1 cellular context compared by ENCODE assay signal in genomic region chr1:203325004-203325417, GRCh38.
TF ChIP-seq lines count a peak whose summit lies in the region.

No MANE protein-coding gene starts in this region.

TF ChIP-seq in GM12878, 131 proteins besides CTCF, POLR2A, EP300 and RAD21 (continued from another document and continues in another):
- TF ChIP-seq ZBTB4 (CRISPR knock-in tag; IDR thresholded peaks at IDR 0.05) (no peak), SREBF1 (IDR thresholded peaks at IDR 0.05; ENCODE audit: low read length) (no peak), POU2F2 (IDR thresholded peaks at IDR 0.05; ENCODE audit: borderline replicate concordance, low read depth, low read length) (peak; percentile 99), PAX5 (IDR thresholded peaks at IDR 0.05; ENCODE audit: borderline replicate concordance, low read depth, low read length) (peak; percentile 97), NR2C2 (IDR thresholded peaks at IDR 0.05; ENCODE audit: borderline replicate concordance, control insufficient read depth, insufficient read length, low read depth) (no peak), MYC (IDR thresholded peaks at IDR 0.05; ENCODE audit: insufficient read depth, insufficient read length, insufficient replicate concordance, low read length, severe bottlenecking) (no peak), CEBPB (IDR thresholded peaks at IDR 0.05; ENCODE audit: borderline replicate concordance in 1 of 2, low read depth in 2 of 2, low read length in 2 of 2) (no peak), RB1 (IDR thresholded peaks at IDR 0.05; ENCODE audit: borderline replicate concordance) (no peak), CREB1 (IDR thresholded peaks at IDR 0.05; ENCODE audit: low read depth) (no peak), NR2C1 (IDR thresholded peaks at IDR 0.05) (no peak), RCOR1 (conservative IDR thresholded peaks at IDR 0.05; ENCODE audit: low read depth, low read length) (0 out of 2 replicates have a peak, but pooled peaks have one; percentile 17), TCF7 (IDR thresholded peaks at IDR 0.05; ENCODE audit: borderline replicate concordance) (no peak), REST (IDR thresholded peaks at IDR 0.05; ENCODE audit: low read depth, low read length) (no peak), HSF1 (IDR thresholded peaks at IDR 0.05; ENCODE audit: low read depth, low read length) (no peak), ZZZ3 (IDR thresholded peaks at IDR 0.05; ENCODE audit: control insufficient read depth, insufficient read length, low read depth) (no peak), WRNIP1 (IDR thresholded peaks at IDR 0.05; ENCODE audit: borderline replicate concordance, low read depth, low read length) (0 out of 2 replicates have a peak, but pooled peaks have one; percentile 29), NKRF (conservative IDR thresholded peaks at IDR 0.05) (no peak), HDAC6 (IDR thresholded peaks at IDR 0.05; ENCODE audit: unreplicated experiment) (no peak), ZBTB33 (IDR thresholded peaks at IDR 0.05) (no peak), ZNF687 (IDR thresholded peaks at IDR 0.05) (peak; percentile 94), RELA (IDR thresholded peaks at IDR 0.05; ENCODE audit: borderline replicate concordance, partially characterized antibody) (no peak), ZNF217 (IDR thresholded peaks at IDR 0.05) (0 out of 2 replicates have a peak, but pooled peaks have one; percentile 53), HDAC2 (IDR thresholded peaks at IDR 0.05) (no peak), NFXL1 (IDR thresholded peaks at IDR 0.05; ENCODE audit: borderline replicate concordance) (no peak), BHLHE40 (IDR thresholded peaks at IDR 0.05; ENCODE audit: borderline replicate concordance in 1 of 2, low read depth in 2 of 2, low read length in 1 of 2) (peak; percentile 77 to 82), BMI1 (IDR thresholded peaks at IDR 0.05; ENCODE audit: borderline replicate concordance) (0 out of 2 replicates have a peak, but pooled peaks have one; percentile 41), CBFB (IDR thresholded peaks at IDR 0.05; ENCODE audit: low read depth) (peak; percentile 89), YY1 (IDR thresholded peaks at IDR 0.05; ENCODE audit: low read depth, low read length) (no peak), HCFC1 (IDR thresholded peaks at IDR 0.05; ENCODE audit: low read length) (no peak), CBX5 (IDR thresholded peaks at IDR 0.05; ENCODE audit: low read depth) (no peak)
- TF ChIP-seq, protein P1, sequence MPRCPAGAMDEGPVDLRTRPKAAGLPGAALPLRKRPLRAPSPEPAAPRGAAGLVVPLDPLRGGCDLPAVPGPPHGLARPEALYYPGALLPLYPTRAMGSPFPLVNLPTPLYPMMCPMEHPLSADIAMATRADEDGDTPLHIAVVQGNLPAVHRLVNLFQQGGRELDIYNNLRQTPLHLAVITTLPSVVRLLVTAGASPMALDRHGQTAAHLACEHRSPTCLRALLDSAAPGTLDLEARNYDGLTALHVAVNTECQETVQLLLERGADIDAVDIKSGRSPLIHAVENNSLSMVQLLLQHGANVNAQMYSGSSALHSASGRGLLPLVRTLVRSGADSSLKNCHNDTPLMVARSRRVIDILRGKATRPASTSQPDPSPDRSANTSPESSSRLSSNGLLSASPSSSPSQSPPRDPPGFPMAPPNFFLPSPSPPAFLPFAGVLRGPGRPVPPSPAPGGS (IDR thresholded peaks at IDR 0.05; ENCODE audit: borderline replicate concordance, insufficient read depth, low read depth, low read length, poor library complexity, severe bottlenecking): no peak
- TF ChIP-seq, protein P2, sequence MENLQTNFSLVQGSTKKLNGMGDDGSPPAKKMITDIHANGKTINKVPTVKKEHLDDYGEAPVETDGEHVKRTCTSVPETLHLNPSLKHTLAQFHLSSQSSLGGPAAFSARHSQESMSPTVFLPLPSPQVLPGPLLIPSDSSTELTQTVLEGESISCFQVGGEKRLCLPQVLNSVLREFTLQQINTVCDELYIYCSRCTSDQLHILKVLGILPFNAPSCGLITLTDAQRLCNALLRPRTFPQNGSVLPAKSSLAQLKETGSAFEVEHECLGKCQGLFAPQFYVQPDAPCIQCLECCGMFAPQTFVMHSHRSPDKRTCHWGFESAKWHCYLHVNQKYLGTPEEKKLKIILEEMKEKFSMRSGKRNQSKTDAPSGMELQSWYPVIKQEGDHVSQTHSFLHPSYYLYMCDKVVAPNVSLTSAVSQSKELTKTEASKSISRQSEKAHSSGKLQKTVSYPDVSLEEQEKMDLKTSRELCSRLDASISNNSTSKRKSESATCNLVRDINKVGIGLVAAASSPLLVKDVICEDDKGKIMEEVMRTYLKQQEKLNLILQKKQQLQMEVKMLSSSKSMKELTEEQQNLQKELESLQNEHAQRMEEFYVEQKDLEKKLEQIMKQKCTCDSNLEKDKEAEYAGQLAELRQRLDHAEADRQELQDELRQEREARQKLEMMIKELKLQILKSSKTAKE (IDR thresholded peaks at IDR 0.05; ENCODE audit: low read depth, poor library complexity, severe bottlenecking): peak; percentile 81
- TF ChIP-seq, protein P3, sequence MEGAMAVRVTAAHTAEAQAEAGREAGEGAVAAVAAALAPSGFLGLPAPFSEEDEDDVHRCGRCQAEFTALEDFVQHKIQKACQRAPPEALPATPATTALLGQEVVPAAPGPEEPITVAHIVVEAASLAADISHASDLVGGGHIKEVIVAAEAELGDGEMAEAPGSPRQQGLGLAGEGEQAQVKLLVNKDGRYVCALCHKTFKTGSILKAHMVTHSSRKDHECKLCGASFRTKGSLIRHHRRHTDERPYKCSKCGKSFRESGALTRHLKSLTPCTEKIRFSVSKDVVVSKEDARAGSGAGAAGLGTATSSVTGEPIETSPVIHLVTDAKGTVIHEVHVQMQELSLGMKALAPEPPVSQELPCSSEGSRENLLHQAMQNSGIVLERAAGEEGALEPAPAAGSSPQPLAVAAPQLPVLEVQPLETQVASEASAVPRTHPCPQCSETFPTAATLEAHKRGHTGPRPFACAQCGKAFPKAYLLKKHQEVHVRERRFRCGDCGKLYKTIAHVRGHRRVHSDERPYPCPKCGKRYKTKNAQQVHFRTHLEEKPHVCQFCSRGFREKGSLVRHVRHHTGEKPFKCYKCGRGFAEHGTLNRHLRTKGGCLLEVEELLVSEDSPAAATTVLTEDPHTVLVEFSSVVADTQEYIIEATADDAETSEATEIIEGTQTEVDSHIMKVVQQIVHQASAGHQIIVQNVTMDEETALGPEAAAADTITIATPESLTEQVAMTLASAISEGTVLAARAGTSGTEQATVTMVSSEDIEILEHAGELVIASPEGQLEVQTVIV (IDR thresholded peaks at IDR 0.05; ENCODE audit: borderline replicate concordance, partially characterized antibody): no peak
